In genomic region chr15:35693887-35694286, GRCh38 we compare ENCODE assay signal across 21 cellular contexts.
DNase-seq lines count a peak whose midpoint lies in the region; ATAC-seq and TF ChIP-seq lines count a peak whose summit lies in the region.
"Had no signal": no experiment of that assay in that cellular context is flagged by ENCODE, and none has a peak within 500 bp of the region (broad histone marks: within the 10 kb centered on the region; RNA-seq: fewer than 3 reads in every experiment).

No MANE protein-coding gene starts in this region.

- peak; percentile 28 for ATAC-seq in body of pancreas
- peak; percentile 82 for ATAC-seq in left lobe of liver
- ATAC-seq: stimulated activated naive B cell treated with anti-CD40 and anti-IgM and Interleukin-4, amounts not matched to agents 10 μg/mL and 1 μg/mL and 100 μg/mL, for 72 hours; T-helper 17 cell had no signal

- 33 to 38% methylated on average over 3 of the region's 3 CpGs for WGBS in body of pancreas, 2 donors
- 33% methylated on average over 3 of the region's 3 CpGs for WGBS in prostate gland

- H3K9me3 ChIP-seq in body of pancreas (no peaks in the 10 kb centered on the region), prostate gland (no peaks in the 10 kb centered on the region)
- H3K9me3 ChIP-seq: Caco-2, SK-N-SH, suprapubic skin had no signal

- H3K27ac ChIP-seq in body of pancreas (no peak overlapping the region), prostate gland (no peak overlapping the region)
- H3K27ac ChIP-seq: C4-2B, suprapubic skin had no signal

- H3K4me3 ChIP-seq in body of pancreas, result no peak overlapping the region
- H3K4me3 ChIP-seq in prostate gland, result no peak overlapping the region
- H3K4me3 ChIP-seq: suprapubic skin had no signal

- intact Hi-C loops in body of pancreas (cut with DNase I), result no loop called here
- intact Hi-C loops in prostate gland (cut with DNase I), result loop anchor here (10.0 kb wide), 1 partner anchor 1411 kb away; the partner anchor contains the start of gene MEIS2
- intact Hi-C loops in head of caudate nucleus (cut with DNase I), result no loop called here

- DNase-seq in HuH-7 (ENCODE audit: low spot score), result peak; percentile 10
- DNase-seq in body of pancreas, result no peak
- DNase-seq in left lobe of liver (ENCODE audit: low spot score), result peak; percentile 50
- peak; percentile 30 for DNase-seq in prostate gland (ENCODE audit: low spot score)
- DNase-seq in cerebellar cortex (ENCODE audit: low spot score), result no peak
- DNase-seq in NCI-H526 treated with DMSO at 0.1 percent for 48 hours (lab: John Stamatoyannopoulos, UW), result no peak
- DNase-seq in hypothalamus (lab: John Stamatoyannopoulos, UW), result no peak
- no peak for DNase-seq in head of caudate nucleus
- DNase-seq: activated CD4-positive, alpha-beta memory T cell treated with anti-CD3 and anti-CD28 coated beads, Interleukin-2, amount 10 ng/mL, durations not matched to agents 7 days and 5 days; activated CD4-positive, CD25-positive, alpha-beta regulatory T cell treated with anti-CD3 and anti-CD28 coated beads, Interleukin-2, amount 50 U/mL, for 72 hours; Caco-2; KBM-7; NCI-H1417; NCI-H774; RPMI8226; SK-N-SH; stimulated activated CD4-positive, alpha-beta T cell treated with anti-CD3 and anti-CD28 coated beads, Interleukin-15, amount 100 ng/mL, for 24 hours; stimulated activated naive B cell treated with anti-CD40 and anti-IgM and Interleukin-4, amounts not matched to agents 10 μg/mL and 1 μg/mL and 100 μg/mL, for 72 hours; T-helper 17 cell had no signal

- H3K27me3 ChIP-seq in body of pancreas (no peaks in the 10 kb centered on the region), prostate gland (replicated peaks; ENCODE audit: insufficient read depth) (no peaks in the 10 kb centered on the region)
- H3K27me3 ChIP-seq: suprapubic skin had no signal

- peaks cover 38% of the 10 kb centered on the region for H3K4me1 ChIP-seq in body of pancreas
- no peaks in the 10 kb centered on the region for H3K4me1 ChIP-seq in prostate gland (replicated peaks)

- TF ChIP-seq CTCF in body of pancreas (IDR thresholded peaks at IDR 0.05), result no peak
- no peak for TF ChIP-seq CTCF in prostate gland (IDR thresholded peaks at IDR 0.05)

- H3K36me3 ChIP-seq in body of pancreas (replicated peaks in 1 of 2; ENCODE audit: insufficient read depth in 1 of 2, low read depth in 2 of 2) (no peaks in the 10 kb centered on the region), prostate gland (no peaks in the 10 kb centered on the region)
- H3K36me3 ChIP-seq: suprapubic skin had no signal

- TF ChIP-seq POLR2A in body of pancreas (IDR thresholded peaks at IDR 0.05) (no peak), prostate gland (IDR thresholded peaks at IDR 0.05) (no peak)

Comparison
In these comparisons a context has a peak if more than half of its experiments do, and no peak if none do; other contexts are left out.
1. DNase-seq: peak in HuH-7 (single experiment), left lobe of liver (single experiment) and prostate gland (single experiment); none in body of pancreas (0 of 4), cerebellar cortex (single experiment), NCI-H526 treated with DMSO at 0.1 percent for 48 hours (single experiment), hypothalamus (0 of 51) and head of caudate nucleus (0 of 42).